Comparison of ENCODE assay signal across 1 cellular context in the genomic region with DNA sequence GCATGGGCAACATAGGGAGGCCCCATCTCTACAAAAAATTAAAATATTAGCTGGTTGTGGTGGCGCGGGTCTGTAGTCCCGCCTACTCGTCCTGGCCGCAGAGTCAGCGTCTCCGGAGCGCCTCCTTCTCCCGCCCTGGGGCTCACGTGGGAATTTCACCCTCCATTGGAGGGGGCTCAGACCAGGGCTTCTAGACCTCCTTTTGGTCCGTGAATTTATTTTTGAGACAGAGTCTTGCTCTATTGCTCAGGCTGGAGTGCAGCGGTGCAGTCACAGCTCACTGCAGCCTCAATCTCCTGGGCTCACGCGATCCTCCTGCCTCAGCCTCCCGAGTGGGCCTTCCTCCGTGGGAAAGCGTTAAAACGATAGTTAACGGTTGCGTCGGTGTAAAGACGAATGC.
TF ChIP-seq lines count a peak whose summit lies in the region.

No MANE protein-coding gene starts in this region.

TF ChIP-seq in HepG2, 621 proteins besides CTCF, POLR2A, EP300 and RAD21 (continues in another document):
- TF ChIP-seq ZFY (CRISPR knock-in tag; IDR thresholded peaks at IDR 0.05) (no peak), MEIS2 (CRISPR knock-in tag; IDR thresholded peaks at IDR 0.05) (0 out of 2 replicates have a peak, but pooled peaks have one; percentile 66), MYC (CRISPR knock-in tag; IDR thresholded peaks at IDR 0.05; ENCODE audit: borderline replicate concordance) (0 out of 2 replicates have a peak, but pooled peaks have one; percentile 41), ZKSCAN8 (CRISPR knock-in tag; IDR thresholded peaks at IDR 0.05; ENCODE audit: borderline replicate concordance) (no peak), ZNF788 (CRISPR knock-in tag; IDR thresholded peaks at IDR 0.05; ENCODE audit: borderline replicate concordance) (no peak), KDM2A (CRISPR knock-in tag; IDR thresholded peaks at IDR 0.05; ENCODE audit: borderline replicate concordance, low read depth) (peak; percentile 69), HDAC1 (CRISPR knock-in tag; IDR thresholded peaks at IDR 0.05) (0 out of 2 replicates have a peak, but pooled peaks have one; percentile 46), TBL1XR1 (IDR thresholded peaks at IDR 0.05; ENCODE audit: borderline replicate concordance, low read length, partially characterized antibody) (no peak), TAF15 (IDR thresholded peaks at IDR 0.05; ENCODE audit: low read depth, low read length, poor library complexity, severe bottlenecking) (no peak), NONO (IDR thresholded peaks at IDR 0.05) (no peak), NONO (CRISPR knock-in tag; conservative IDR thresholded peaks at IDR 0.05) (0 out of 2 replicates have a peak, but pooled peaks have one; percentile 30), SALL2 (CRISPR knock-in tag; IDR thresholded peaks at IDR 0.05) (no peak), ZMYM3 (CRISPR knock-in tag; IDR thresholded peaks at IDR 0.05) (peak; percentile 86), FOSL2 (CRISPR knock-in tag; IDR thresholded peaks at IDR 0.05) (0 out of 2 replicates have a peak, but pooled peaks have one; percentile 10), YEATS4 (CRISPR knock-in tag; IDR thresholded peaks at IDR 0.05; ENCODE audit: borderline replicate concordance) (0 out of 2 replicates have a peak, but pooled peaks have one; percentile 15), ELF3 (CRISPR knock-in tag; IDR thresholded peaks at IDR 0.05) (no peak), ZNF3 (CRISPR knock-in tag; IDR thresholded peaks at IDR 0.05) (0 out of 2 replicates have a peak, but pooled peaks have one; percentile 33), ZNF430 (CRISPR knock-in tag; IDR thresholded peaks at IDR 0.05) (0 out of 2 replicates have a peak, but pooled peaks have one; percentile 41), ZNF451 (CRISPR knock-in tag; IDR thresholded peaks at IDR 0.05) (no peak), GABPB1 (CRISPR knock-in tag; IDR thresholded peaks at IDR 0.05) (peak; percentile 22; the same call in 1 of the 2 replicates), ZNF274 (CRISPR knock-in tag; IDR thresholded peaks at IDR 0.05) (0 out of 2 replicates have a peak, but pooled peaks have one; percentile 45), ZMYM2 (CRISPR knock-in tag; IDR thresholded peaks at IDR 0.05) (peak; percentile 60; the same call in 1 of the 2 replicates), NRL (CRISPR knock-in tag; IDR thresholded peaks at IDR 0.05; ENCODE audit: borderline replicate concordance) (peak; percentile 49; the same call in 1 of the 2 replicates), SALL1 (CRISPR knock-in tag; IDR thresholded peaks at IDR 0.05) (peak; percentile 53), RORA (CRISPR knock-in tag; IDR thresholded peaks at IDR 0.05) (no peak), AHR (CRISPR knock-in tag; IDR thresholded peaks at IDR 0.05) (0 out of 2 replicates have a peak, but pooled peaks have one; percentile 53), NPAS2 (CRISPR knock-in tag; IDR thresholded peaks at IDR 0.05; ENCODE audit: borderline replicate concordance) (no peak), GATAD2A (CRISPR knock-in tag; IDR thresholded peaks at IDR 0.05) (peak; percentile 69; the same call in 1 of the 2 replicates), SP1 (IDR thresholded peaks at IDR 0.05) (no peak), SP1 (CRISPR knock-in tag; IDR thresholded peaks at IDR 0.05) (peak; percentile 34; the same call in 1 of the 2 replicates), NFKB2 (CRISPR knock-in tag; IDR thresholded peaks at IDR 0.05; ENCODE audit: borderline replicate concordance) (peak; percentile 63; the same call in 1 of the 2 replicates), MEF2D (CRISPR knock-in tag; IDR thresholded peaks at IDR 0.05) (0 out of 2 replicates have a peak, but pooled peaks have one; percentile 37), HMG20B (CRISPR knock-in tag; conservative IDR thresholded peaks at IDR 0.05) (0 out of 2 replicates have a peak, but pooled peaks have one; percentile 32), MXI1 (IDR thresholded peaks at IDR 0.05; ENCODE audit: borderline replicate concordance, low read depth, low read length) (peak; percentile 35; the same call in 1 of the 3 replicates), RARG (CRISPR knock-in tag; IDR thresholded peaks at IDR 0.05; ENCODE audit: low read depth) (no peak)
- TF ChIP-seq, protein P1, sequence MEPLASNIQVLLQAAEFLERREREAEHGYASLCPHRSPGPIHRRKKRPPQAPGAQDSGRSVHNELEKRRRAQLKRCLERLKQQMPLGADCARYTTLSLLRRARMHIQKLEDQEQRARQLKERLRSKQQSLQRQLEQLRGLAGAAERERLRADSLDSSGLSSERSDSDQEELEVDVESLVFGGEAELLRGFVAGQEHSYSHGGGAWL (CRISPR knock-in tag; IDR thresholded peaks at IDR 0.05), result 0 out of 2 replicates have a peak, but pooled peaks have one; percentile 38
- TF ChIP-seq, protein P2, sequence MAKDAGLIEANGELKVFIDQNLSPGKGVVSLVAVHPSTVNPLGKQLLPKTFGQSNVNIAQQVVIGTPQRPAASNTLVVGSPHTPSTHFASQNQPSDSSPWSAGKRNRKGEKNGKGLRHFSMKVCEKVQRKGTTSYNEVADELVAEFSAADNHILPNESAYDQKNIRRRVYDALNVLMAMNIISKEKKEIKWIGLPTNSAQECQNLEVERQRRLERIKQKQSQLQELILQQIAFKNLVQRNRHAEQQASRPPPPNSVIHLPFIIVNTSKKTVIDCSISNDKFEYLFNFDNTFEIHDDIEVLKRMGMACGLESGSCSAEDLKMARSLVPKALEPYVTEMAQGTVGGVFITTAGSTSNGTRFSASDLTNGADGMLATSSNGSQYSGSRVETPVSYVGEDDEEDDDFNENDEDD (CRISPR knock-in tag; IDR thresholded peaks at IDR 0.05; ENCODE audit: borderline replicate concordance), result peak; percentile 83; the same call in 1 of the 2 replicates
- TF ChIP-seq, protein P3, sequence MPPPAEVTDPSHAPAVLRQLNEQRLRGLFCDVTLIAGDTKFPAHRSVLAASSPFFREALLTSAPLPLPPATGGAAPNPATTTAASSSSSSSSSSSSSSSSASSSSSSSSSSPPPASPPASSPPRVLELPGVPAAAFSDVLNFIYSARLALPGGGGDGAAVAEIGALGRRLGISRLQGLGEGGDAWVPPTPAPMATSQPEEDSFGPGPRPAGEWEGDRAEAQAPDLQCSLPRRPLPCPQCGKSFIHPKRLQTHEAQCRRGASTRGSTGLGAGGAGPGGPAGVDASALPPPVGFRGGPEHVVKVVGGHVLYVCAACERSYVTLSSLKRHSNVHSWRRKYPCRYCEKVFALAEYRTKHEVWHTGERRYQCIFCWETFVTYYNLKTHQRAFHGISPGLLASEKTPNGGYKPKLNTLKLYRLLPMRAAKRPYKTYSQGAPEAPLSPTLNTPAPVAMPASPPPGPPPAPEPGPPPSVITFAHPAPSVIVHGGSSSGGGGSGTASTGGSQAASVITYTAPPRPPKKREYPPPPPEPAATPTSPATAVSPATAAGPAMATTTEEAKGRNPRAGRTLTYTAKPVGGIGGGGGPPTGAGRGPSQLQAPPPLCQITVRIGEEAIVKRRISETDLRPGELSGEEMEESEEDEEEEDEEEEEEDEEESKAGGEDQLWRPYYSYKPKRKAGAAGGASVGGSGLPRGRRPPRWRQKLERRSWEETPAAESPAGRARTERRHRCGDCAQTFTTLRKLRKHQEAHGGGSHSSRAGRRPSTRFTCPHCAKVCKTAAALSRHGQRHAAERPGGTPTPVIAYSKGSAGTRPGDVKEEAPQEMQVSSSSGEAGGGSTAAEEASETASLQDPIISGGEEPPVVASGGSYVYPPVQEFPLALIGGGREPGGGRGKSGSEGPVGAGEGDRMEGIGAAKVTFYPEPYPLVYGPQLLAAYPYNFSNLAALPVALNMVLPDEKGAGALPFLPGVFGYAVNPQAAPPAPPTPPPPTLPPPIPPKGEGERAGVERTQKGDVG (CRISPR knock-in tag; IDR thresholded peaks at IDR 0.05; ENCODE audit: borderline replicate concordance), result no peak
- TF ChIP-seq, protein P4, sequence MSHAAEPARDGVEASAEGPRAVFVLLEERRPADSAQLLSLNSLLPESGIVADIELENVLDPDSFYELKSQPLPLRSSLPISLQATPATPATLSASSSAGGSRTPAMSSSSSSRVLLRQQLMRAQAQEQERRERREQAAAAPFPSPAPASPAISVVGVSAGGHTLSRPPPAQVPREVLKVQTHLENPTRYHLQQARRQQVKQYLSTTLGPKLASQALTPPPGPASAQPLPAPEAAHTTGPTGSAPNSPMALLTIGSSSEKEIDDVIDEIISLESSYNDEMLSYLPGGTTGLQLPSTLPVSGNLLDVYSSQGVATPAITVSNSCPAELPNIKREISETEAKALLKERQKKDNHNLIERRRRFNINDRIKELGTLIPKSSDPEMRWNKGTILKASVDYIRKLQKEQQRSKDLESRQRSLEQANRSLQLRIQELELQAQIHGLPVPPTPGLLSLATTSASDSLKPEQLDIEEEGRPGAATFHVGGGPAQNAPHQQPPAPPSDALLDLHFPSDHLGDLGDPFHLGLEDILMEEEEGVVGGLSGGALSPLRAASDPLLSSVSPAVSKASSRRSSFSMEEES (CRISPR knock-in tag; IDR thresholded peaks at IDR 0.05), result 0 out of 2 replicates have a peak, but pooled peaks have one; percentile 33
- TF ChIP-seq, protein P5, sequence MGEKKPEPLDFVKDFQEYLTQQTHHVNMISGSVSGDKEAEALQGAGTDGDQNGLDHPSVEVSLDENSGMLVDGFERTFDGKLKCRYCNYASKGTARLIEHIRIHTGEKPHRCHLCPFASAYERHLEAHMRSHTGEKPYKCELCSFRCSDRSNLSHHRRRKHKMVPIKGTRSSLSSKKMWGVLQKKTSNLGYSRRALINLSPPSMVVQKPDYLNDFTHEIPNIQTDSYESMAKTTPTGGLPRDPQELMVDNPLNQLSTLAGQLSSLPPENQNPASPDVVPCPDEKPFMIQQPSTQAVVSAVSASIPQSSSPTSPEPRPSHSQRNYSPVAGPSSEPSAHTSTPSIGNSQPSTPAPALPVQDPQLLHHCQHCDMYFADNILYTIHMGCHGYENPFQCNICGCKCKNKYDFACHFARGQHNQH (CRISPR knock-in tag; IDR thresholded peaks at IDR 0.05), result 0 out of 2 replicates have a peak, but pooled peaks have one; percentile 14
- TF ChIP-seq, protein P6, sequence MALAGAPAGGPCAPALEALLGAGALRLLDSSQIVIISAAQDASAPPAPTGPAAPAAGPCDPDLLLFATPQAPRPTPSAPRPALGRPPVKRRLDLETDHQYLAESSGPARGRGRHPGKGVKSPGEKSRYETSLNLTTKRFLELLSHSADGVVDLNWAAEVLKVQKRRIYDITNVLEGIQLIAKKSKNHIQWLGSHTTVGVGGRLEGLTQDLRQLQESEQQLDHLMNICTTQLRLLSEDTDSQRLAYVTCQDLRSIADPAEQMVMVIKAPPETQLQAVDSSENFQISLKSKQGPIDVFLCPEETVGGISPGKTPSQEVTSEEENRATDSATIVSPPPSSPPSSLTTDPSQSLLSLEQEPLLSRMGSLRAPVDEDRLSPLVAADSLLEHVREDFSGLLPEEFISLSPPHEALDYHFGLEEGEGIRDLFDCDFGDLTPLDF (CRISPR knock-in tag; IDR thresholded peaks at IDR 0.05), result 0 out of 2 replicates have a peak, but pooled peaks have one; percentile 45
- TF ChIP-seq, protein P7, sequence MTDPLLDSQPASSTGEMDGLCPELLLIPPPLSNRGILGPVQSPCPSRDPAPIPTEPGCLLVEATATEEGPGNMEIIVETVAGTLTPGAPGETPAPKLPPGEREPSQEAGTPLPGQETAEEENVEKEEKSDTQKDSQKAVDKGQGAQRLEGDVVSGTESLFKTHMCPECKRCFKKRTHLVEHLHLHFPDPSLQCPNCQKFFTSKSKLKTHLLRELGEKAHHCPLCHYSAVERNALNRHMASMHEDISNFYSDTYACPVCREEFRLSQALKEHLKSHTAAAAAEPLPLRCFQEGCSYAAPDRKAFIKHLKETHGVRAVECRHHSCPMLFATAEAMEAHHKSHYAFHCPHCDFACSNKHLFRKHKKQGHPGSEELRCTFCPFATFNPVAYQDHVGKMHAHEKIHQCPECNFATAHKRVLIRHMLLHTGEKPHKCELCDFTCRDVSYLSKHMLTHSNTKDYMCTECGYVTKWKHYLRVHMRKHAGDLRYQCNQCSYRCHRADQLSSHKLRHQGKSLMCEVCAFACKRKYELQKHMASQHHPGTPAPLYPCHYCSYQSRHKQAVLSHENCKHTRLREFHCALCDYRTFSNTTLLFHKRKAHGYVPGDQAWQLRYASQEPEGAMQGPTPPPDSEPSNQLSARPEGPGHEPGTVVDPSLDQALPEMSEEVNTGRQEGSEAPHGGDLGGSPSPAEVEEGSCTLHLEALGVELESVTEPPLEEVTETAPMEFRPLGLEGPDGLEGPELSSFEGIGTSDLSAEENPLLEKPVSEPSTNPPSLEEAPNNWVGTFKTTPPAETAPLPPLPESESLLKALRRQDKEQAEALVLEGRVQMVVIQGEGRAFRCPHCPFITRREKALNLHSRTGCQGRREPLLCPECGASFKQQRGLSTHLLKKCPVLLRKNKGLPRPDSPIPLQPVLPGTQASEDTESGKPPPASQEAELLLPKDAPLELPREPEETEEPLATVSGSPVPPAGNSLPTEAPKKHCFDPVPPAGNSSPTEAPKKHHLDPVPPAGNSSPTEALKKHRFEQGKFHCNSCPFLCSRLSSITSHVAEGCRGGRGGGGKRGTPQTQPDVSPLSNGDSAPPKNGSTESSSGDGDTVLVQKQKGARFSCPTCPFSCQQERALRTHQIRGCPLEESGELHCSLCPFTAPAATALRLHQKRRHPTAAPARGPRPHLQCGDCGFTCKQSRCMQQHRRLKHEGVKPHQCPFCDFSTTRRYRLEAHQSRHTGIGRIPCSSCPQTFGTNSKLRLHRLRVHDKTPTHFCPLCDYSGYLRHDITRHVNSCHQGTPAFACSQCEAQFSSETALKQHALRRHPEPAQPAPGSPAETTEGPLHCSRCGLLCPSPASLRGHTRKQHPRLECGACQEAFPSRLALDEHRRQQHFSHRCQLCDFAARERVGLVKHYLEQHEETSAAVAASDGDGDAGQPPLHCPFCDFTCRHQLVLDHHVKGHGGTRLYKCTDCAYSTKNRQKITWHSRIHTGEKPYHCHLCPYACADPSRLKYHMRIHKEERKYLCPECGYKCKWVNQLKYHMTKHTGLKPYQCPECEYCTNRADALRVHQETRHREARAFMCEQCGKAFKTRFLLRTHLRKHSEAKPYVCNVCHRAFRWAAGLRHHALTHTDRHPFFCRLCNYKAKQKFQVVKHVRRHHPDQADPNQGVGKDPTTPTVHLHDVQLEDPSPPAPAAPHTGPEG (CRISPR knock-in tag; IDR thresholded peaks at IDR 0.05), result 0 out of 2 replicates have a peak, but pooled peaks have one; percentile 29
- TF ChIP-seq, protein P8, sequence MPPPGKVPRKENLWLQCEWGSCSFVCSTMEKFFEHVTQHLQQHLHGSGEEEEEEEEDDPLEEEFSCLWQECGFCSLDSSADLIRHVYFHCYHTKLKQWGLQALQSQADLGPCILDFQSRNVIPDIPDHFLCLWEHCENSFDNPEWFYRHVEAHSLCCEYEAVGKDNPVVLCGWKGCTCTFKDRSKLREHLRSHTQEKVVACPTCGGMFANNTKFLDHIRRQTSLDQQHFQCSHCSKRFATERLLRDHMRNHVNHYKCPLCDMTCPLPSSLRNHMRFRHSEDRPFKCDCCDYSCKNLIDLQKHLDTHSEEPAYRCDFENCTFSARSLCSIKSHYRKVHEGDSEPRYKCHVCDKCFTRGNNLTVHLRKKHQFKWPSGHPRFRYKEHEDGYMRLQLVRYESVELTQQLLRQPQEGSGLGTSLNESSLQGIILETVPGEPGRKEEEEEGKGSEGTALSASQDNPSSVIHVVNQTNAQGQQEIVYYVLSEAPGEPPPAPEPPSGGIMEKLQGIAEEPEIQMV (CRISPR knock-in tag; IDR thresholded peaks at IDR 0.05; ENCODE audit: low read depth), result peak; percentile 47; the same call in 1 of the 2 replicates
- TF ChIP-seq, protein P9, sequence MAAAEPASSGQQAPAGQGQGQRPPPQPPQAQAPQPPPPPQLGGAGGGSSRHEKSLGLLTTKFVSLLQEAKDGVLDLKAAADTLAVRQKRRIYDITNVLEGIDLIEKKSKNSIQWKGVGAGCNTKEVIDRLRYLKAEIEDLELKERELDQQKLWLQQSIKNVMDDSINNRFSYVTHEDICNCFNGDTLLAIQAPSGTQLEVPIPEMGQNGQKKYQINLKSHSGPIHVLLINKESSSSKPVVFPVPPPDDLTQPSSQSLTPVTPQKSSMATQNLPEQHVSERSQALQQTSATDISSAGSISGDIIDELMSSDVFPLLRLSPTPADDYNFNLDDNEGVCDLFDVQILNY (CRISPR knock-in tag; conservative IDR thresholded peaks at IDR 0.05), result peak; percentile 80
